ENCODE assay signal across 8 cellular contexts in genomic region chr15:44535509-44536297, GRCh38. TPM values are rescaled to one million over a fixed set of nuclear protein-coding genes. Genes with fewer than 3 reads are reported as not detected.
A peak's percentile ranks its signal among the peaks of the same experiment; 100 is the strongest.
DNase-seq lines count a peak whose midpoint lies in the region; ATAC-seq and TF ChIP-seq lines count a peak whose summit lies in the region.

No MANE protein-coding gene starts in this region.

- ATAC-seq in left lung: peak; percentile 4
- ATAC-seq in stimulated activated naive B cell treated with anti-CD40 and anti-IgM and Interleukin-4, amounts not matched to agents 10 μg/mL and 1 μg/mL and 100 μg/mL, for 72 hours (replicated peaks): peak in 1 of 2 donors; percentile 1
- ATAC-seq in GM18498 (IDR thresholded peaks at IDR 0.05; ENCODE audit: unreplicated experiment): no peak

- peaks cover 0 to 11% of the 10 kb centered on the region in 2 donors for H3K4me1 ChIP-seq in breast epithelium
- peaks cover 9 to 41% of the 10 kb centered on the region in 2 donors for H3K4me1 ChIP-seq in left lung

- H3K9me3 Mint-ChIP-seq in stimulated activated naive B cell treated with anti-CD40 and anti-IgM and Interleukin-4, amounts not matched to agents 10 μg/mL and 1 μg/mL and 100 μg/mL, for 72 hours: no peaks in the 10 kb centered on the region

- no peaks in the 10 kb centered on the region for H3K36me3 ChIP-seq in breast epithelium
- H3K36me3 ChIP-seq in left lung: peaks cover 0 to 18% of the 10 kb centered on the region in 2 donors

- H3K4me1 Mint-ChIP-seq in stimulated activated naive B cell treated with anti-CD40 and anti-IgM and Interleukin-4, amounts not matched to agents 10 μg/mL and 1 μg/mL and 100 μg/mL, for 72 hours: peaks cover 19 to 42% of the 10 kb centered on the region in 2 donors

- H3K36me3 Mint-ChIP-seq in stimulated activated naive B cell treated with anti-CD40 and anti-IgM and Interleukin-4, amounts not matched to agents 10 μg/mL and 1 μg/mL and 100 μg/mL, for 72 hours: peaks cover 20 to 30% of the 10 kb centered on the region in 2 donors

- H3K27me3 Mint-ChIP-seq in stimulated activated naive B cell treated with anti-CD40 and anti-IgM and Interleukin-4, amounts not matched to agents 10 μg/mL and 1 μg/mL and 100 μg/mL, for 72 hours: no peaks in the 10 kb centered on the region

- intact Hi-C loops in breast epithelium (cut with DNase I; ENCODE audit: low total_unique reads): no loop called here
- intact Hi-C loops in left lung (cut with DNase I): no loop called here

- no peaks in the 10 kb centered on the region for H3K27me3 ChIP-seq in breast epithelium
- no peaks in the 10 kb centered on the region for H3K27me3 ChIP-seq in left lung

- H3K4me3 ChIP-seq in breast epithelium (peak overlapping the region; percentile 68 to 97 (median 78)), left lung (peak overlapping the region; percentile 66 to 78)

- H3K27ac ChIP-seq in breast epithelium (peak overlapping the region; percentile 98 to 99), left lung (peak overlapping the region; percentile 98 to 99)

- H3K4me3 Mint-ChIP-seq in stimulated activated naive B cell treated with anti-CD40 and anti-IgM and Interleukin-4, amounts not matched to agents 10 μg/mL and 1 μg/mL and 100 μg/mL, for 72 hours: peak overlapping the region; percentile 94 to 99

- no peaks in the 10 kb centered on the region for H3K9me3 ChIP-seq in breast epithelium
- no peaks in the 10 kb centered on the region for H3K9me3 ChIP-seq in left lung

- DNase-seq in activated CD8-positive, alpha-beta memory T cell treated with anti-CD3 and anti-CD28 coated beads for 24 hours: peak; percentile 75
- DNase-seq in activated CD8-positive, alpha-beta memory T cell treated with anti-CD3 and anti-CD28 coated beads, Interleukin-2, amount 50 U/mL, for 48 hours: no peak
- DNase-seq in RPMI8226: peak; percentile 28
- no peak for DNase-seq in breast epithelium (ENCODE audit: low spot score in 2 of 2)
- peak; percentile 40 to 74 for DNase-seq in left lung
- no peak for DNase-seq in stimulated activated naive B cell treated with anti-CD40 and anti-IgM and Interleukin-4, amounts not matched to agents 10 μg/mL and 1 μg/mL and 100 μg/mL, for 72 hours
- no peak for DNase-seq in NCI-H2171 treated with DMSO at 0.1 percent for 48 hours (lab: John Stamatoyannopoulos, UW)

- no peak for TF ChIP-seq CTCF in breast epithelium (IDR thresholded peaks at IDR 0.05)
- TF ChIP-seq CTCF in left lung (IDR thresholded peaks at IDR 0.05): no peak

- no peak for TF ChIP-seq POLR2A in breast epithelium (IDR thresholded peaks at IDR 0.05)

- peak overlapping the region; percentile 99 for H3K27ac Mint-ChIP-seq in stimulated activated naive B cell treated with anti-CD40 and anti-IgM and Interleukin-4, amounts not matched to agents 10 μg/mL and 1 μg/mL and 100 μg/mL, for 72 hours

RNA-seq across cellular contexts. Expression of gene EIF3J, which starts 1.2 kb away (rescaled TPM):
- total RNA-seq in breast epithelium (10 to 100 TPM; 46.6 to 82.0 (median 68.2) TPM), left lung (10 to 100 TPM; 58.9 to 77.1 TPM)

Comparison
In these comparisons a context has a peak if more than half of its experiments do, and no peak if none do; other contexts are left out.
1. DNase-seq: peak in activated CD8-positive, alpha-beta memory T cell treated with anti-CD3 and anti-CD28 coated beads for 24 hours (single experiment), RPMI8226 (single experiment) and left lung (2 of 2); none in activated CD8-positive, alpha-beta memory T cell treated with anti-CD3 and anti-CD28 coated beads, Interleukin-2, amount 50 U/mL, for 48 hours (single experiment), breast epithelium (0 of 2), stimulated activated naive B cell treated with anti-CD40 and anti-IgM and Interleukin-4, amounts not matched to agents 10 μg/mL and 1 μg/mL and 100 μg/mL, for 72 hours (single experiment) and NCI-H2171 treated with DMSO at 0.1 percent for 48 hours (single experiment).